7 cellular contexts compared by ENCODE assay signal in genomic region chr10:12214763-12215218, GRCh38. TPM values are rescaled to one million over a fixed set of nuclear protein-coding genes. Genes with fewer than 3 reads are reported as not detected.
A peak's percentile ranks its signal among the peaks of the same experiment; 100 is the strongest.
DNase-seq lines count a peak whose midpoint lies in the region; ATAC-seq and TF ChIP-seq lines count a peak whose summit lies in the region.

No MANE protein-coding gene starts in this region.

- peak overlapping the region; percentile 75; the same call in 1 of the 2 replicates for H3K27ac ChIP-seq in SK-N-MC
- H3K27ac ChIP-seq in thyroid gland, result no peak overlapping the region

- peak; percentile 7 for DNase-seq in DMS 273 treated with DMSO at 0.1 percent for 48 hours (lab: John Stamatoyannopoulos, UW)
- DNase-seq in HFF-Myc (ENCODE audit: extremely low read depth, low read depth), result no peak
- DNase-seq in SK-N-MC (ENCODE audit: low read depth, low spot score), result no peak
- DNase-seq in central memory CD4-positive, alpha-beta T cell, result peak; percentile 41
- peak; percentile 73 to 77 for DNase-seq in lung microvascular endothelial cell (ENCODE audit: low read depth in 2 of 2)
- DNase-seq in thyroid gland, result peak; percentile 19 to 32

- H3K9ac ChIP-seq in SK-N-MC (ENCODE audit: insufficient read length), result no peak overlapping the region

- no peak overlapping the region for H3K4me3 ChIP-seq in HFF-Myc (replicated peaks; ENCODE audit: low read depth, low read length)
- H3K4me3 ChIP-seq in SK-N-MC, result peak overlapping the region; percentile 40
- H3K4me3 ChIP-seq in thyroid gland (replicated peaks in 1 of 3), result no peak overlapping the region

- peaks cover 0 to 4% of the 10 kb centered on the region in 2 donors for H3K4me1 ChIP-seq in thyroid gland

- no peaks in the 10 kb centered on the region for H3K27me3 ChIP-seq in thyroid gland

- WGBS in thyroid gland, 2 donors, result 34% methylated on average over 6 of the region's 6 CpGs

- H3K36me3 ChIP-seq in SK-N-MC (ENCODE audit: insufficient read depth, low read length) (peaks cover 39% of the 10 kb centered on the region), thyroid gland (peaks cover 6 to 21% of the 10 kb centered on the region in 2 donors)

- peak; percentile 64 for TF ChIP-seq CTCF in HFF-Myc (IDR thresholded peaks at IDR 0.05; ENCODE audit: low read depth, low read length, missing control alignments)
- peak; percentile 26 to 76 (median 60) for TF ChIP-seq CTCF in thyroid gland (IDR thresholded peaks at IDR 0.05)

- TF ChIP-seq POLR2A in thyroid gland (IDR thresholded peaks at IDR 0.05), result no peak

- H3K9me3 ChIP-seq in SK-N-MC (ENCODE audit: low read depth, low read length), result no peaks in the 10 kb centered on the region
- H3K9me3 ChIP-seq in thyroid gland, result no peaks in the 10 kb centered on the region

- ATAC-seq in GM19328 (IDR thresholded peaks at IDR 0.05; ENCODE audit: unreplicated experiment), result no peak

- intact Hi-C loops in thyroid gland (cut with DNase I), result no loop called here

RNA-seq across cellular contexts. Expression of gene CDC123, which starts 18.8 kb away (rescaled TPM):
- 172 and 185 TPM in 2 replicates for total RNA-seq in lung microvascular endothelial cell
- 10 to 100 TPM; 50.7 to 88.2 (median 68.9) TPM for total RNA-seq in thyroid gland

RNA-seq across cellular contexts. Expression of gene NUDT5, which starts 19.1 kb away (rescaled TPM):
- 34.4 and 37.3 TPM in 2 replicates for total RNA-seq in lung microvascular endothelial cell
- 10 to 100 TPM; 44.9 to 57.9 (median 51.8) TPM for total RNA-seq in thyroid gland

Comparison
In these comparisons a context has a peak if more than half of its experiments do, and no peak if none do; other contexts are left out.
1. DNase-seq: peak in DMS 273 treated with DMSO at 0.1 percent for 48 hours (single experiment), central memory CD4-positive, alpha-beta T cell (single experiment), lung microvascular endothelial cell (2 of 2) and thyroid gland (2 of 2); none in HFF-Myc (single experiment) and SK-N-MC (single experiment).